In genomic region chr4:144647095-144647959, GRCh38 we compare ENCODE assay signal across 1 cellular context.
TF ChIP-seq lines count a peak whose summit lies in the region.

No MANE protein-coding gene starts in this region.

TF ChIP-seq in GM12878, 131 proteins besides CTCF, POLR2A, EP300 and RAD21 (continued from another document):
- TF ChIP-seq, protein P1, sequence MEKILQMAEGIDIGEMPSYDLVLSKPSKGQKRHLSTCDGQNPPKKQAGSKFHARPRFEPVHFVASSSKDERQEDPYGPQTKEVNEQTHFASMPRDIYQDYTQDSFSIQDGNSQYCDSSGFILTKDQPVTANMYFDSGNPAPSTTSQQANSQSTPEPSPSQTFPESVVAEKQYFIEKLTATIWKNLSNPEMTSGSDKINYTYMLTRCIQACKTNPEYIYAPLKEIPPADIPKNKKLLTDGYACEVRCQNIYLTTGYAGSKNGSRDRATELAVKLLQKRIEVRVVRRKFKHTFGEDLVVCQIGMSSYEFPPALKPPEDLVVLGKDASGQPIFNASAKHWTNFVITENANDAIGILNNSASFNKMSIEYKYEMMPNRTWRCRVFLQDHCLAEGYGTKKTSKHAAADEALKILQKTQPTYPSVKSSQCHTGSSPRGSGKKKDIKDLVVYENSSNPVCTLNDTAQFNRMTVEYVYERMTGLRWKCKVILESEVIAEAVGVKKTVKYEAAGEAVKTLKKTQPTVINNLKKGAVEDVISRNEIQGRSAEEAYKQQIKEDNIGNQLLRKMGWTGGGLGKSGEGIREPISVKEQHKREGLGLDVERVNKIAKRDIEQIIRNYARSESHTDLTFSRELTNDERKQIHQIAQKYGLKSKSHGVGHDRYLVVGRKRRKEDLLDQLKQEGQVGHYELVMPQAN (conservative IDR thresholded peaks at IDR 0.05): no peak
- no peak for TF ChIP-seq NFIC (IDR thresholded peaks at IDR 0.05; ENCODE audit: low read depth, low read length)
- no peak for TF ChIP-seq MEF2A (IDR thresholded peaks at IDR 0.05; ENCODE audit: insufficient read depth, low read depth, low read length)
- no peak for TF ChIP-seq CHD1 (IDR thresholded peaks at IDR 0.05; ENCODE audit: low read depth, low read length)
- no peak for TF ChIP-seq ZSCAN29 (IDR thresholded peaks at IDR 0.05)
- no peak for TF ChIP-seq USF1 (IDR thresholded peaks at IDR 0.05; ENCODE audit: borderline replicate concordance, extremely low read length, insufficient read depth, low read depth, low read length)
- TF ChIP-seq, protein P2, sequence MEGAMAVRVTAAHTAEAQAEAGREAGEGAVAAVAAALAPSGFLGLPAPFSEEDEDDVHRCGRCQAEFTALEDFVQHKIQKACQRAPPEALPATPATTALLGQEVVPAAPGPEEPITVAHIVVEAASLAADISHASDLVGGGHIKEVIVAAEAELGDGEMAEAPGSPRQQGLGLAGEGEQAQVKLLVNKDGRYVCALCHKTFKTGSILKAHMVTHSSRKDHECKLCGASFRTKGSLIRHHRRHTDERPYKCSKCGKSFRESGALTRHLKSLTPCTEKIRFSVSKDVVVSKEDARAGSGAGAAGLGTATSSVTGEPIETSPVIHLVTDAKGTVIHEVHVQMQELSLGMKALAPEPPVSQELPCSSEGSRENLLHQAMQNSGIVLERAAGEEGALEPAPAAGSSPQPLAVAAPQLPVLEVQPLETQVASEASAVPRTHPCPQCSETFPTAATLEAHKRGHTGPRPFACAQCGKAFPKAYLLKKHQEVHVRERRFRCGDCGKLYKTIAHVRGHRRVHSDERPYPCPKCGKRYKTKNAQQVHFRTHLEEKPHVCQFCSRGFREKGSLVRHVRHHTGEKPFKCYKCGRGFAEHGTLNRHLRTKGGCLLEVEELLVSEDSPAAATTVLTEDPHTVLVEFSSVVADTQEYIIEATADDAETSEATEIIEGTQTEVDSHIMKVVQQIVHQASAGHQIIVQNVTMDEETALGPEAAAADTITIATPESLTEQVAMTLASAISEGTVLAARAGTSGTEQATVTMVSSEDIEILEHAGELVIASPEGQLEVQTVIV (IDR thresholded peaks at IDR 0.05; ENCODE audit: borderline replicate concordance, partially characterized antibody): no peak
- no peak for TF ChIP-seq IKZF1 (conservative IDR thresholded peaks at IDR 0.05)
TF ChIP-seq in GM12878: peak in this region for 0.
